9 cellular contexts compared by ENCODE assay signal in genomic region chr15:41773332-41773728, GRCh38. TPM values are rescaled to one million over a fixed set of nuclear protein-coding genes. Genes with fewer than 3 reads are reported as not detected.
DNase-seq lines count a peak whose midpoint lies in the region; ATAC-seq, FAIRE-seq and TF ChIP-seq lines count a peak whose summit lies in the region.
"Had no signal": no experiment of that assay in that cellular context is flagged by ENCODE, and none has a peak within 500 bp of the region (broad histone marks: within the 10 kb centered on the region; RNA-seq: fewer than 3 reads in every experiment).

No MANE protein-coding gene starts in this region.

- H3K27ac ChIP-seq in right lobe of liver (peak overlapping the region in 2 of 3 donors; percentile 70 to 77), tibial nerve (peak overlapping the region; percentile 37 to 91 (median 86))

- WGBS in right lobe of liver (ENCODE audit: insufficient coverage, low coverage, low lambda C conversion rate, missing lambda C conversion rate), result 32% methylated on average over 5 of the region's 5 CpGs
- 27 to 30% methylated on average over 5 of the region's 5 CpGs for WGBS in tibial nerve, 2 donors

- H3K36me3 Mint-ChIP-seq in activated T-cell treated with anti-CD3 and anti-CD28 coated beads, Interleukin-2, amount 50 U/mL, for 24 hours (ENCODE audit: low read depth), result peaks cover 19% of the 10 kb centered on the region
- H3K36me3 Mint-ChIP-seq in activated naive CD8-positive, alpha-beta T cell, result no peaks in the 10 kb centered on the region

- no peak for TF ChIP-seq EP300 in tibial nerve (IDR thresholded peaks at IDR 0.05)

- H3K27ac Mint-ChIP-seq in activated T-cell treated with anti-CD3 and anti-CD28 coated beads, Interleukin-2, amount 50 U/mL, for 24 hours, result peak overlapping the region; percentile 96
- peak overlapping the region; percentile 81 for H3K27ac Mint-ChIP-seq in activated naive CD8-positive, alpha-beta T cell

- H3K4me3 ChIP-seq in right lobe of liver, result peak overlapping the region in 1 of 3 donors; percentile 89
- H3K4me3 ChIP-seq in tibial nerve, result peak overlapping the region in 2 of 4 donors; percentile 73 to 85

- no peaks in the 10 kb centered on the region for H3K27me3 Mint-ChIP-seq in activated T-cell treated with anti-CD3 and anti-CD28 coated beads, Interleukin-2, amount 50 U/mL, for 24 hours
- H3K27me3 Mint-ChIP-seq in activated naive CD8-positive, alpha-beta T cell, result no peaks in the 10 kb centered on the region

- H3K4me3 Mint-ChIP-seq in activated T-cell treated with anti-CD3 and anti-CD28 coated beads, Interleukin-2, amount 50 U/mL, for 24 hours, result peak overlapping the region; percentile 90
- peak overlapping the region; percentile 94 for H3K4me3 Mint-ChIP-seq in activated naive CD8-positive, alpha-beta T cell

- H3K27me3 ChIP-seq in right lobe of liver (no peaks in the 10 kb centered on the region), tibial nerve (no peaks in the 10 kb centered on the region)

- TF ChIP-seq POLR2A in right lobe of liver (IDR thresholded peaks at IDR 0.05) (no peak), tibial nerve (IDR thresholded peaks at IDR 0.05) (no peak)

- FAIRE-seq in D721Med (lab: Jason Lieb, UNC), result no peak

- H3K9me3 ChIP-seq in right lobe of liver, result no peaks in the 10 kb centered on the region
- H3K9me3 ChIP-seq in tibial nerve, result no peaks in the 10 kb centered on the region

- no peak for DNase-seq in activated T-cell treated with anti-CD3 and anti-CD28 coated beads, Interleukin-2, amount 50 U/mL, for 24 hours
- DNase-seq in activated T-cell treated with anti-CD3 and anti-CD28 coated beads, Interleukin-2, amount 50 U/mL, for 1 hour, result no peak
- DNase-seq in right lobe of liver (no peak), tibial nerve (ENCODE audit: low spot score in 2 of 2) (no peak), D721Med (ENCODE audit: insufficient read length, low spot score) (no peak)
- DNase-seq in activated CD4-positive, alpha-beta T cell treated with anti-CD3 and anti-CD28 coated beads for 48 hours, result no peak
- DNase-seq: NCI-H1048 had no signal

- H3K36me3 ChIP-seq in right lobe of liver, result no peaks in the 10 kb centered on the region
- H3K36me3 ChIP-seq in tibial nerve, result no peaks in the 10 kb centered on the region

- H3K4me1 Mint-ChIP-seq in activated T-cell treated with anti-CD3 and anti-CD28 coated beads, Interleukin-2, amount 50 U/mL, for 24 hours (ENCODE audit: low read depth), result peaks cover 53% of the 10 kb centered on the region
- peaks cover 50% of the 10 kb centered on the region for H3K4me1 Mint-ChIP-seq in activated naive CD8-positive, alpha-beta T cell (ENCODE audit: low read depth)

- intact Hi-C loops in right lobe of liver (cut with DNase I), result loop anchor here in 1 of 2 donors (5.0 kb wide), 1 partner anchor 34 kb away; no protein-coding TSS in a partner anchor

- H3K4me1 ChIP-seq in right lobe of liver (peaks cover 0 to 29% (median 9%) of the 10 kb centered on the region in 4 donors), tibial nerve (peaks cover 0 to 45% (median 24%) of the 10 kb centered on the region in 4 donors)

- H3K9me3 Mint-ChIP-seq in activated T-cell treated with anti-CD3 and anti-CD28 coated beads, Interleukin-2, amount 50 U/mL, for 24 hours, result no peaks in the 10 kb centered on the region
- no peaks in the 10 kb centered on the region for H3K9me3 Mint-ChIP-seq in activated naive CD8-positive, alpha-beta T cell (ENCODE audit: low read depth)

- TF ChIP-seq CTCF in right lobe of liver (IDR thresholded peaks at IDR 0.05) (no peak), tibial nerve (IDR thresholded peaks at IDR 0.05) (no peak), D721Med (IDR thresholded peaks at IDR 0.05; ENCODE audit: insufficient read depth, missing control alignments) (no peak)

- ATAC-seq in right lobe of liver (no peak), HG03045 (IDR thresholded peaks at IDR 0.05; ENCODE audit: unreplicated experiment) (no peak)

RNA-seq across cellular contexts. Expression of gene MAPKBP1, which starts 1.0 kb away (rescaled TPM):
- 1 to 10 TPM; 4.3 to 7.9 (median 5.7) TPM for total RNA-seq in right lobe of liver
- 10 to 100 TPM; 22.1 to 54.6 (median 36.6) TPM for total RNA-seq in tibial nerve

RNA-seq across cellular contexts. Expression of gene JMJD7, which starts 54.6 kb away (rescaled TPM):
- total RNA-seq in right lobe of liver (1 to 10 TPM; 6.0 to 8.6 (median 7.3) TPM), tibial nerve (10 to 100 TPM in 3 of 4 donors, 1 to 10 TPM in 1; 9.0 to 16.8 (median 12.0) TPM)
